ENCODE assay signal across 20 cellular contexts in the genomic region with DNA sequence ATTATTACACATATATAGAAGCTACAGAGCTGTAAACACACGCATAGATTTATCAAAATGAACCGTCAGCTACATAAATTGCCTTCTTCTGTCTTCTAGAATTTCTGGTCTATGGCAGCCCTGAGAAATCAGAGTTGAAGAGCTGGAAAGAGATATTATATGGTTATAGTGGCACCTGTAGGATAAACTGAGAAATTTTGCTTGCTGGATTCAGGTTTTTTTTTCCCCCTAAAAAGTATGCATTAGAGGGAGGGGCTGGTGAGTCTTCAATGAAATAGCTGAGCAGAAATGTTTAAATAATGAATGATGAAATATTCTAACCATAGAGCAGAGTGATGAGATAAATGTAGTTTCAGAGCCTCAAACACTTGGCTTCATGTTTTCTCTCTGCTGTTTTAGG.
"Had no signal": no experiment of that assay in that cellular context is flagged by ENCODE, and none has a peak within 500 bp of the region (broad histone marks: within the 10 kb centered on the region; RNA-seq: fewer than 3 reads in every experiment).

No MANE protein-coding gene starts in this region.

- H3K9me3 Mint-ChIP-seq: activated B cell treated with CpG ODN at 0.5 μM for 24 hours; activated naive CD8-positive, alpha-beta T cell treated with anti-CD3 and anti-CD28 coated beads for 36 hours; activated T-cell treated with anti-CD3 and anti-CD28 coated beads, Interleukin-2, amount 50 U/mL, for 4 hours; activated T-helper 2 cell treated with anti-CD3 and anti-CD28 coated beads, Interferon-gamma antibody, Interleukin-2, Interleukin-4, amounts not matched to agents 10 μg/mL and 5 μg/mL and 100 μg/mL, durations not matched to agents 14 hours and 24 hours and 36 hours; natural killer cell treated with Interleukin-12 subunit alpha and Interleukin-12 subunit beta and Interleukin-15 and Interleukin-18, amount 100 ng/mL, for 72 hours had no signal

- ATAC-seq: activated T-cell treated with anti-CD3 and anti-CD28 coated beads, Interleukin-2, amount 50 U/mL, for 4 hours; gastroesophageal sphincter; heart left ventricle; left ventricle myocardium superior; natural killer cell treated with Interleukin-12 subunit alpha and Interleukin-12 subunit beta and Interleukin-15 and Interleukin-18, amount 100 ng/mL, for 72 hours had no signal

- H3K4me1 Mint-ChIP-seq: activated naive CD8-positive, alpha-beta T cell treated with anti-CD3 and anti-CD28 coated beads for 36 hours had no signal

- H3K36me3 Mint-ChIP-seq: activated naive CD8-positive, alpha-beta T cell treated with anti-CD3 and anti-CD28 coated beads for 36 hours; natural killer cell treated with Interleukin-12 subunit alpha and Interleukin-12 subunit beta and Interleukin-15 and Interleukin-18, amount 100 ng/mL, for 72 hours had no signal

- H3K27ac Mint-ChIP-seq: activated B cell treated with CpG ODN at 0.5 μM for 24 hours; activated naive CD8-positive, alpha-beta T cell treated with anti-CD3 and anti-CD28 coated beads for 36 hours; activated T-helper 2 cell treated with anti-CD3 and anti-CD28 coated beads, Interferon-gamma antibody, Interleukin-2, Interleukin-4, amounts not matched to agents 10 μg/mL and 5 μg/mL and 100 μg/mL, durations not matched to agents 14 hours and 24 hours and 36 hours; natural killer cell treated with Interleukin-12 subunit alpha and Interleukin-12 subunit beta and Interleukin-15 and Interleukin-18, amount 100 ng/mL, for 72 hours had no signal

- H3K4me3 Mint-ChIP-seq: activated B cell treated with CpG ODN at 0.5 μM for 24 hours; activated naive CD8-positive, alpha-beta T cell treated with anti-CD3 and anti-CD28 coated beads for 36 hours; activated T-cell treated with anti-CD3 and anti-CD28 coated beads, Interleukin-2, amount 50 U/mL, for 4 hours; natural killer cell treated with Interleukin-12 subunit alpha and Interleukin-12 subunit beta and Interleukin-15 and Interleukin-18, amount 100 ng/mL, for 72 hours had no signal

- H3K27me3 Mint-ChIP-seq: activated naive CD8-positive, alpha-beta T cell treated with anti-CD3 and anti-CD28 coated beads for 36 hours had no signal

- DNase-seq: activated B cell treated with CpG ODN at 0.5 μM for 24 hours; activated CD4-positive, alpha-beta T cell treated with anti-CD3 and anti-CD28 coated beads for 4 hours; activated CD4-positive, alpha-beta T cell treated with anti-CD3 and anti-CD28 coated beads, Interleukin-2, amount 50 U/mL, for 48 hours; activated CD8-positive, alpha-beta memory T cell treated with anti-CD3 and anti-CD28 coated beads, Interleukin-2, amount 50 U/mL, for 48 hours; activated naive CD4-positive, alpha-beta T cell; activated naive CD8-positive, alpha-beta T cell treated with anti-CD3 and anti-CD28 coated beads for 36 hours; activated T-cell treated with anti-CD3 and anti-CD28 coated beads, Interleukin-2, amount 50 U/mL, for 4 hours; amniotic stem cell; heart left ventricle; left ventricle myocardium superior; midbrain; ovary; spleen; stimulated activated CD4-positive, alpha-beta T cell treated with anti-CD3 and anti-CD28 coated beads, Interleukin-4, amount 100 ng/mL, for 1 hour; stimulated activated naive CD4-positive, alpha-beta T cell treated with Interleukin-2 at 50 U/mL for 16 hours; T1000; upper lobe of left lung had no signal
